In the genomic region with DNA sequence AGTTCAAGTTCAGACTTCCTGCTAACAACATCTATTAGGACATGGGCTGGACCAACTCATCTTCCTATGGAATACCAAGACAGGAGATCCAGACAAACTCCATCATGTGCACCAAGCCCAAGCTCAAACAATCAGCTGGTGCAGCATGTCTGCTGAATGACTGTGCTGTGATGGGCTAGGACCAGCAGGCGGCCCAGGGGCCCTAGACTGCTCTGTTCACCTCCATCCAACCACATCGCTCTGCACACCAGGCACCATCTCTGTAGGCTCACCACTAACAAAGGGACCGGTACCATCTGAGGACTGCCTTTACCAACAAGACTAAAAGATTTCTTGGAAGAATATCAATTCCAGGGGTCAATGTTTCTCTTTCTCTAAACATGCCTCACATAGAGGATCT, we compare ENCODE assay signal across 16 cellular contexts.
"Had no signal": no experiment of that assay in that cellular context is flagged by ENCODE, and none has a peak within 500 bp of the region (broad histone marks: within the 10 kb centered on the region; RNA-seq: fewer than 3 reads in every experiment).

No MANE protein-coding gene starts in this region.

- H3K9me3 Mint-ChIP-seq: mesothelial cell of epicardium; stimulated activated memory B cell treated with anti-CD40 and anti-IgM and Interleukin-4, amounts not matched to agents 10 μg/mL and 1 μg/mL and 100 μg/mL, for 72 hours had no signal

- H3K4me1 Mint-ChIP-seq: mesothelial cell of epicardium had no signal

- H3K4me1 ChIP-seq: parathyroid adenoma had no signal

- H3K9me3 ChIP-seq: esophagus muscularis mucosa, right atrium auricular region, tibial nerve had no signal

- FAIRE-seq: small intestine, TTC549 had no signal

- H3K4me3 Mint-ChIP-seq: activated naive CD8-positive, alpha-beta T cell; mesothelial cell of epicardium; stimulated activated memory B cell treated with anti-CD40 and anti-IgM and Interleukin-4, amounts not matched to agents 10 μg/mL and 1 μg/mL and 100 μg/mL, for 72 hours had no signal

- ATAC-seq: stimulated activated memory B cell treated with anti-CD40 and anti-IgM and Interleukin-4, amounts not matched to agents 10 μg/mL and 1 μg/mL and 100 μg/mL, for 72 hours had no signal

- H3K9ac ChIP-seq: parathyroid adenoma had no signal

- H3K27me3 ChIP-seq: brain microvascular endothelial cell, dorsolateral prefrontal cortex, esophagus muscularis mucosa, right atrium auricular region, tibial nerve had no signal

- H3K27ac ChIP-seq: brain microvascular endothelial cell, dorsolateral prefrontal cortex, esophagus muscularis mucosa, parathyroid adenoma, right atrium auricular region, tibial nerve had no signal

- H3K27me3 Mint-ChIP-seq: activated naive CD8-positive, alpha-beta T cell; stimulated activated memory B cell treated with anti-CD40 and anti-IgM and Interleukin-4, amounts not matched to agents 10 μg/mL and 1 μg/mL and 100 μg/mL, for 72 hours had no signal

- H3K4me3 ChIP-seq: dorsolateral prefrontal cortex, esophagus muscularis mucosa, right atrium auricular region, tibial nerve had no signal

- DNase-seq: activated CD4-positive, alpha-beta T cell treated with anti-CD3 and anti-CD28 coated beads, Interleukin-2, amount 50 U/mL, for 48 hours; activated CD4-positive, CD25-positive, alpha-beta regulatory T cell; amygdala; brain microvascular endothelial cell; dorsolateral prefrontal cortex; hypothalamus; kidney glomerular epithelial cell; small intestine had no signal

- H2AFZ ChIP-seq: parathyroid adenoma had no signal

- H3K27ac Mint-ChIP-seq: activated naive CD8-positive, alpha-beta T cell; mesothelial cell of epicardium; stimulated activated memory B cell treated with anti-CD40 and anti-IgM and Interleukin-4, amounts not matched to agents 10 μg/mL and 1 μg/mL and 100 μg/mL, for 72 hours had no signal
